Comparison of ENCODE assay signal across 8 cellular contexts in genomic region chr21:29018540-29018939, GRCh38. TPM values are rescaled to one million over a fixed set of nuclear protein-coding genes. Genes with fewer than 3 reads are reported as not detected.
DNase-seq lines count a peak whose midpoint lies in the region; ATAC-seq and FAIRE-seq lines count a peak whose summit lies in the region.

No MANE protein-coding gene starts in this region.

- DNase-seq in activated naive CD4-positive, alpha-beta T cell treated with anti-CD3 and anti-CD28 coated beads, Interleukin-2, amount 50 U/mL, for 16 hours: no peak
- DNase-seq in amniotic epithelial cell (ENCODE audit: low read depth) (peak; percentile 35), frontal cortex (ENCODE audit: low spot score in 2 of 2) (no peak)

- H3K4me1 ChIP-seq in thymus (ENCODE audit: control insufficient read depth, insufficient read depth, low read length): peaks cover 16% of the 10 kb centered on the region

- peak overlapping the region; percentile 88 for H3K4me3 Mint-ChIP-seq in activated naive CD4-positive, alpha-beta T cell treated with anti-CD3 and anti-CD28 coated beads, Interleukin-2, amount 50 U/mL, for 24 hours

- 42% methylated on average over 12 of the region's 12 CpGs for WGBS in thymus

- no peaks in the 10 kb centered on the region for H3K36me3 ChIP-seq in thymus (ENCODE audit: control insufficient read depth, insufficient read depth)

- H3K27ac ChIP-seq in layer of hippocampus (ENCODE audit: low read depth, low read length) (peak overlapping the region; percentile 64), thymus (ENCODE audit: low read depth) (no peak overlapping the region)

- peaks cover 40% of the 10 kb centered on the region for H3K4me1 Mint-ChIP-seq in activated naive CD4-positive, alpha-beta T cell treated with anti-CD3 and anti-CD28 coated beads, Interleukin-2, amount 50 U/mL, for 24 hours

- no peak for FAIRE-seq in frontal cortex (lab: Jason Lieb, UNC)

- H3K9me3 ChIP-seq in thymus (ENCODE audit: control insufficient read depth): no peaks in the 10 kb centered on the region

- ATAC-seq in HG03520 (IDR thresholded peaks at IDR 0.05; ENCODE audit: unreplicated experiment): peak; percentile 22
- ATAC-seq in GM18520 (IDR thresholded peaks at IDR 0.05; ENCODE audit: unreplicated experiment): no peak

- H3K27ac Mint-ChIP-seq in activated naive CD4-positive, alpha-beta T cell treated with anti-CD3 and anti-CD28 coated beads, Interleukin-2, amount 50 U/mL, for 24 hours: peak overlapping the region; percentile 95

- H3K36me3 Mint-ChIP-seq in activated naive CD4-positive, alpha-beta T cell treated with anti-CD3 and anti-CD28 coated beads, Interleukin-2, amount 50 U/mL, for 24 hours: peaks cover 3% of the 10 kb centered on the region

- H3K9me3 Mint-ChIP-seq in activated naive CD4-positive, alpha-beta T cell treated with anti-CD3 and anti-CD28 coated beads, Interleukin-2, amount 50 U/mL, for 24 hours: no peaks in the 10 kb centered on the region

- no peaks in the 10 kb centered on the region for H3K27me3 ChIP-seq in layer of hippocampus (ENCODE audit: control insufficient read depth, insufficient read depth, low read length)
- H3K27me3 ChIP-seq in thymus (ENCODE audit: control insufficient read depth, insufficient read depth): no peaks in the 10 kb centered on the region

- H3K4me3 ChIP-seq in thymus (ENCODE audit: low read length): peak overlapping the region; percentile 64

- H3K27me3 Mint-ChIP-seq in activated naive CD4-positive, alpha-beta T cell treated with anti-CD3 and anti-CD28 coated beads, Interleukin-2, amount 50 U/mL, for 24 hours: no peaks in the 10 kb centered on the region

RNA-seq across cellular contexts. Expression of gene RWDD2B, which starts 0.6 kb away (rescaled TPM):
- polyA plus RNA-seq in thymus: 16.7 TPM
- 7.7 TPM for total RNA-seq in frontal cortex

RNA-seq across cellular contexts. Expression of gene USP16, which starts 5.9 kb away (rescaled TPM):
- 45.3 TPM for polyA plus RNA-seq in thymus
- total RNA-seq in frontal cortex: 34.6 TPM

RNA-seq across cellular contexts. Expression of gene LTN1, which starts 25.9 kb away (rescaled TPM):
- polyA plus RNA-seq in thymus: 10.4 TPM
- total RNA-seq in frontal cortex: 39.9 TPM

RNA-seq across cellular contexts. Expression of gene CCT8, which starts 54.9 kb away (rescaled TPM):
- polyA plus RNA-seq in thymus: 128 TPM
- total RNA-seq in frontal cortex: 262 TPM
